ENCODE assay signal across 1 cellular context in the genomic region with DNA sequence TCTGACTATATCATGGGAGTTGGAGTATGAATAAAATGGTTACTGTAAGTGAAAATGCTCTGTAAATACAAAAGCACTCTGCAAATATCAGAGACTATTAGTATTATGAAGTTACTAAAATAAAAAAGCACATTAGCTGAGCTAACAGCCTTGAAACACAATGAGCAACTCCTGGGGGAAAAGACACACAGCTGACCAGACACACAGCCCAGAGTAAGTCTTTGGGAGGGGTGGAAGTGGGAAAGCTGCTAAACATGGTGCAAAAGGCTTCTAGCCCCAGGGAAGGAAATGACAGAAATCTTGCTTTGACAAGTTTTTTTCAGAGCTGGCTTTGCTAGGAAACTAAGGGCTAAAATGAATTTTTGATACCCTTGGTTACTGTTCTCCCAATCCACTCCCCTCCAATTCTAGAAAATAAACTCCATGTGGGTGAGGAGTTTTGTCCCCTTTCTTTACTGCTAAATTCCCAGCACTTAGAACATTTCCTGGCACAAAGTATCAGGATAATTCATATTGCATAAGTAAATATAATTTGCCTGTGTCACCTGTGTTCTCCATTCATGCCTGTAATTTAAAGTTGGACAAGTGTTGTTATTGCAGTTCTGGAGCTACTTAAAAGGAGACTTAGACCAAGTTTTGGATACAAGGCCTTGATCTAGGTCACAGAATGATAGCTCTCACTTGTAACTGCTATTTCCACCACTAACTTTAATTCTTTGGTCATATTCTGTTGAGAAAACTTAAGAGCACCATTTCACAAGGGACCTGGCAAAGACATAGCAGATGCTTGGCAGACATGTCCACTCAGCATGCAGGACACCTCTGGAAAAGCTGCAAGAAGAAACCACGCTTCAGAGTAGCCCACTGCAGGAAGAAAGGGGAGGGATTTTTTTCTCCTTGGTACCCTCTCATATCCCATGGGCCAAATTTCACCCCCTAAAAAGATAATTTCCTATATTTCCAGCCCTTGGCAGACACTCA.
TF ChIP-seq lines count a peak whose summit lies in the region.

No MANE protein-coding gene starts in this region.

TF ChIP-seq in H1, 55 proteins besides CTCF, POLR2A, EP300 and RAD21:
- TF ChIP-seq, protein P1, sequence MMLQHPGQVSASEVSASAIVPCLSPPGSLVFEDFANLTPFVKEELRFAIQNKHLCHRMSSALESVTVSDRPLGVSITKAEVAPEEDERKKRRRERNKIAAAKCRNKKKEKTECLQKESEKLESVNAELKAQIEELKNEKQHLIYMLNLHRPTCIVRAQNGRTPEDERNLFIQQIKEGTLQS (IDR thresholded peaks at IDR 0.05; ENCODE audit: insufficient read depth, low read depth, low read length), result no peak
- TF ChIP-seq SAP30 (IDR thresholded peaks at IDR 0.05; ENCODE audit: insufficient read depth, insufficient replicate concordance, low read length) (no peak), CHD1 (IDR thresholded peaks at IDR 0.05; ENCODE audit: low read depth, low read length) (no peak), RBBP5 (IDR thresholded peaks at IDR 0.05; ENCODE audit: borderline replicate concordance, low read depth, low read length) (no peak), FOSL1 (IDR thresholded peaks at IDR 0.05; ENCODE audit: insufficient read depth, low read depth, low read length) (no peak), TAF1 (IDR thresholded peaks at IDR 0.05; ENCODE audit: low read depth, low read length) (no peak), SP4 (IDR thresholded peaks at IDR 0.05; ENCODE audit: low read length) (no peak), HDAC6 (IDR thresholded peaks at IDR 0.05; ENCODE audit: low read depth, low read length) (no peak), MAFK (IDR thresholded peaks at IDR 0.05; ENCODE audit: low read depth, low read length) (no peak), HDAC2 (IDR thresholded peaks at IDR 0.05; ENCODE audit: borderline replicate concordance in 1 of 2, low read depth in 2 of 2, low read length in 2 of 2) (no peak), NRF1 (IDR thresholded peaks at IDR 0.05; ENCODE audit: low read depth, low read length) (no peak), BRCA1 (IDR thresholded peaks at IDR 0.05; ENCODE audit: low read depth, low read length) (no peak), YY1 (IDR thresholded peaks at IDR 0.05; ENCODE audit: low read depth, low read length) (no peak), GABPA (IDR thresholded peaks at IDR 0.05; ENCODE audit: borderline replicate concordance, insufficient read depth, low read length) (no peak)
- TF ChIP-seq, protein P2, sequence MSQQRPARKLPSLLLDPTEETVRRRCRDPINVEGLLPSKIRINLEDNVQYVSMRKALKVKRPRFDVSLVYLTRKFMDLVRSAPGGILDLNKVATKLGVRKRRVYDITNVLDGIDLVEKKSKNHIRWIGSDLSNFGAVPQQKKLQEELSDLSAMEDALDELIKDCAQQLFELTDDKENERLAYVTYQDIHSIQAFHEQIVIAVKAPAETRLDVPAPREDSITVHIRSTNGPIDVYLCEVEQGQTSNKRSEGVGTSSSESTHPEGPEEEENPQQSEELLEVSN (IDR thresholded peaks at IDR 0.05), result no peak
